ENCODE assay signal across 17 cellular contexts in the genomic region with DNA sequence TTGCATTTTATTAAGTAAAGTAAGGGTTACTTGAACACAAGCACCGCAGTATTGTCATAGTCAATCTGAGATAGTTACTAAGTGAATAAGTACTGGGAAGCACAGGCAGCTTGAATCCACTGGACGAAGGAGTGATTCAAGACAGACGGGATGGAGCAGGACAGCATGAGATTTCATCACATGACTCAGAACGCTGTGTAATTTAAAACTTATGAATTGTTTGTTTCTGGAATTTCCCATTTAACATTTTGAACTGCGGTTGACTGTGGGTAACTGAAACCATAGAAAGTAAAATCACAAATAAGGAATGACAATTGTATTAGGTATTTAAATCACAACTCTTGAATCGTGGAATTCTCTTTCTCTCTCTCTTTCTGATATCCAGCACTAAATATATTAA.
DNase-seq lines count a peak whose midpoint lies in the region; ATAC-seq and TF ChIP-seq lines count a peak whose summit lies in the region.
"Had no signal": no experiment of that assay in that cellular context is flagged by ENCODE, and none has a peak within 500 bp of the region (broad histone marks: within the 10 kb centered on the region; RNA-seq: fewer than 3 reads in every experiment).

No MANE protein-coding gene starts in this region.

- no peak for ATAC-seq in HG03457 (IDR thresholded peaks at IDR 0.05; ENCODE audit: unreplicated experiment)

- H3K27me3 Mint-ChIP-seq in CD14-positive monocyte (ENCODE audit: low read depth in 3 of 3) = no peaks in the 10 kb centered on the region
- H3K27me3 Mint-ChIP-seq: activated CD4-positive, alpha-beta T cell treated with anti-CD3 and anti-CD28 coated beads, Interleukin-2, amount 10 ng/mL, durations not matched to agents 7 days and 5 days had no signal

- peaks cover 0 to 6% (median 2%) of the 10 kb centered on the region in 7 donors for H3K9me3 Mint-ChIP-seq in CD14-positive monocyte

- H3K27ac ChIP-seq in effector memory CD4-positive, alpha-beta T cell (ENCODE audit: insufficient read depth, low read length, poor library complexity, severe bottlenecking) = no peak overlapping the region
- H3K27ac ChIP-seq: adrenal gland, PC-9, spleen had no signal

- H3K36me3 ChIP-seq in effector memory CD4-positive, alpha-beta T cell (ENCODE audit: control insufficient read depth, insufficient read depth, low read length) = no peaks in the 10 kb centered on the region
- H3K36me3 ChIP-seq: adrenal gland, spleen had no signal

- H3K4me3 Mint-ChIP-seq in CD14-positive monocyte = no peak overlapping the region
- H3K4me3 Mint-ChIP-seq: activated CD4-positive, alpha-beta T cell treated with anti-CD3 and anti-CD28 coated beads, Interleukin-2, amount 10 ng/mL, durations not matched to agents 7 days and 5 days; T-helper 2 cell treated with Interferon-gamma antibody and Interleukin-4, amounts not matched to agents 5 μg/mL and 100 μg/mL, for 36 hours had no signal

- H3K4me1 Mint-ChIP-seq in CD14-positive monocyte = no peaks in the 10 kb centered on the region
- H3K4me1 Mint-ChIP-seq: activated CD4-positive, alpha-beta T cell treated with anti-CD3 and anti-CD28 coated beads, Interleukin-2, amount 10 ng/mL, durations not matched to agents 7 days and 5 days had no signal

- no peaks in the 10 kb centered on the region for H3K9me3 ChIP-seq in effector memory CD4-positive, alpha-beta T cell (ENCODE audit: control insufficient read depth, low read length)
- H3K9me3 ChIP-seq: adrenal gland had no signal

- peak; percentile 42 for DNase-seq in GM03348 (ENCODE audit: low spot score)
- DNase-seq in NCI-H69 (lab: John Stamatoyannopoulos, UW) = peak; percentile 27
- DNase-seq in dedifferentiated amniotic fluid mesenchymal stem cell (ENCODE audit: extremely low spot score) = peak; percentile 85
- peak; percentile 81 for DNase-seq in non-pigmented ciliary epithelial cell (ENCODE audit: low read depth)
- no peak for DNase-seq in effector memory CD4-positive, alpha-beta T cell
- DNase-seq in CD14-positive monocyte (ENCODE audit: low spot score) = no peak
- no peak for DNase-seq in NCI-H2081 (lab: John Stamatoyannopoulos, UW)
- DNase-seq: activated CD4-positive, alpha-beta T cell treated with anti-CD3 and anti-CD28 coated beads, Interleukin-2, amount 10 ng/mL, durations not matched to agents 7 days and 5 days; adrenal gland; hippocampal formation; NCI-H446 treated with DMSO at 0.1 percent for 48 hours; PC-9; spleen; substantia nigra had no signal

- H3K4me3 ChIP-seq in effector memory CD4-positive, alpha-beta T cell (ENCODE audit: insufficient read depth, low read depth, low read length, poor library complexity, severe bottlenecking) = no peak overlapping the region
- H3K4me3 ChIP-seq: adrenal gland, lung, PC-9, spleen had no signal

- no peak overlapping the region for H3K27ac Mint-ChIP-seq in CD14-positive monocyte
- H3K27ac Mint-ChIP-seq: activated CD4-positive, alpha-beta T cell treated with anti-CD3 and anti-CD28 coated beads, Interleukin-2, amount 10 ng/mL, durations not matched to agents 7 days and 5 days; T-helper 2 cell treated with Interferon-gamma antibody and Interleukin-4, amounts not matched to agents 5 μg/mL and 100 μg/mL, for 36 hours had no signal

- H3K36me3 Mint-ChIP-seq in CD14-positive monocyte = no peaks in the 10 kb centered on the region

- TF ChIP-seq CTCF in CD14-positive monocyte (IDR thresholded peaks at IDR 0.05) = no peak

- H3K4me1 ChIP-seq in effector memory CD4-positive, alpha-beta T cell (ENCODE audit: control insufficient read depth, insufficient read depth, low read length, poor library complexity, severe bottlenecking) = no peaks in the 10 kb centered on the region
- H3K4me1 ChIP-seq: adrenal gland, spleen had no signal

- intact Hi-C loops in CD14-positive monocyte (cut with micrococcal nuclease) = no loop called here

- H3K27me3 ChIP-seq in effector memory CD4-positive, alpha-beta T cell (replicated peaks; ENCODE audit: control insufficient read depth, insufficient read depth, low read length, poor library complexity, severe bottlenecking) = no peaks in the 10 kb centered on the region
- H3K27me3 ChIP-seq: adrenal gland, spleen had no signal

Comparison
In these comparisons a context has a peak if more than half of its experiments do, and no peak if none do; other contexts are left out.
1. DNase-seq: peak in GM03348 (single experiment), NCI-H69 (single experiment), dedifferentiated amniotic fluid mesenchymal stem cell (single experiment) and non-pigmented ciliary epithelial cell (single experiment); none in effector memory CD4-positive, alpha-beta T cell (0 of 3), CD14-positive monocyte (single experiment) and NCI-H2081 (0 of 2).